ENCODE assay signal across 34 cellular contexts in the genomic region with DNA sequence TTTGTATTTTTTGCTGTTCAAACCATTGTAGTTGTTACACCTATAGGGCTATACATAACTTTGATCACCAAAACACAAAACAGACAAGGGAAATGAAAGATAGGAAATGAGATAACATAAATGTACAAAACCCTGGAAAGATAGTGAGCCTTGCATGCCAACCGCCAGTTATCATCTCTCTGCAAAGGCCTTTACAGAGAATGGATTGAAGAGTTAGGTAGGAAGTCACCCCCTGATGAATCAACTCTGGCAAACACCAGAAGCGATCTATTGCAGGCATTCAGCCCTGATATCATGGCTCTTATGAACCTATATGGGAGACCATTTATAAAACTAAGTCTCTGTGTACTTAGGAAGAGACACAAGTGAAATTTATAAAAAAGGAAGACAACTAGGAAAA.
DNase-seq lines count a peak whose midpoint lies in the region; ATAC-seq and TF ChIP-seq lines count a peak whose summit lies in the region.
"Had no signal": no experiment of that assay in that cellular context is flagged by ENCODE, and none has a peak within 500 bp of the region (broad histone marks: within the 10 kb centered on the region; RNA-seq: fewer than 3 reads in every experiment).

No MANE protein-coding gene starts in this region.

- no peak overlapping the region for H3K27ac Mint-ChIP-seq in natural killer cell treated with Interleukin-12 subunit alpha and Interleukin-12 subunit beta and Interleukin-15 and Interleukin-18, amount 100 ng/mL, for 72 hours
- H3K27ac Mint-ChIP-seq: B cell; CD14-positive monocyte; CD4-positive, alpha-beta memory T cell; CD4-positive, alpha-beta T cell; CD4-positive, CD25-positive, alpha-beta regulatory T cell; CD8-positive, alpha-beta memory T cell; CD8-positive, alpha-beta T cell had no signal

- peaks cover 8% of the 10 kb centered on the region for H3K9me3 Mint-ChIP-seq in natural killer cell treated with Interleukin-12 subunit alpha and Interleukin-12 subunit beta and Interleukin-15 and Interleukin-18, amount 100 ng/mL, for 72 hours

- DNase-seq in dermis microvascular lymphatic vessel endothelial cell (ENCODE audit: low read depth in 2 of 2), result peak; percentile 51 to 77
- DNase-seq in left colon, result no peak
- DNase-seq in HT-29 (ENCODE audit: low spot score), result no peak
- no peak for DNase-seq in NCI-H187 (lab: John Stamatoyannopoulos, UW)
- DNase-seq in natural killer cell treated with Interleukin-12 subunit alpha and Interleukin-12 subunit beta and Interleukin-15 and Interleukin-18, amount 100 ng/mL, for 72 hours (ENCODE audit: low spot score), result no peak
- DNase-seq: 8988T; ACHN; AML-193; BE2C; C1 segment of cervical spinal cord; Caco-2; Calu3; CD4-positive, alpha-beta memory T cell; CD4-positive, alpha-beta T cell; CD4-positive, CD25-positive, alpha-beta regulatory T cell; CD8-positive, alpha-beta memory T cell; CD8-positive, alpha-beta T cell; COR-L47; DMS 273 treated with DMSO at 0.1 percent for 48 hours; DMS153; DMS53; DMS79; DMS79 treated with DMSO at 0.1 percent for 48 hours; DND-41; EL had no signal

- H3K4me2 ChIP-seq in BLaER1, result peak overlapping the region; percentile 6; the same call in 1 of the 2 replicates
- no peak overlapping the region for H3K4me2 ChIP-seq in neural cell (ENCODE audit: low read length)
- H3K4me2 ChIP-seq: A549 had no signal

- H3K4me3 ChIP-seq in BLaER1 (no peak overlapping the region), neural cell (ENCODE audit: low read length) (no peak overlapping the region)
- H3K4me3 ChIP-seq: A549; BLaER1 treated with 17β-estradiol and CSF1 and Interleukin-3, amounts not matched to agents 10 nM and 100 nM had no signal

- H3K4me1 ChIP-seq in BLaER1, result peaks cover 42% of the 10 kb centered on the region
- H3K4me1 ChIP-seq: A549 had no signal

- H3K36me3 Mint-ChIP-seq in natural killer cell treated with Interleukin-12 subunit alpha and Interleukin-12 subunit beta and Interleukin-15 and Interleukin-18, amount 100 ng/mL, for 72 hours, result no peaks in the 10 kb centered on the region
- H3K36me3 Mint-ChIP-seq: CD14-positive monocyte; CD4-positive, alpha-beta memory T cell; CD4-positive, CD25-positive, alpha-beta regulatory T cell; CD8-positive, alpha-beta memory T cell; CD8-positive, alpha-beta T cell had no signal

- H3K4me3 Mint-ChIP-seq in natural killer cell treated with Interleukin-12 subunit alpha and Interleukin-12 subunit beta and Interleukin-15 and Interleukin-18, amount 100 ng/mL, for 72 hours, result no peak overlapping the region
- H3K4me3 Mint-ChIP-seq: B cell; CD14-positive monocyte; CD4-positive, alpha-beta memory T cell; CD4-positive, alpha-beta T cell; CD4-positive, CD25-positive, alpha-beta regulatory T cell; CD8-positive, alpha-beta memory T cell; CD8-positive, alpha-beta T cell had no signal

- H4K20me1 ChIP-seq in BLaER1 (no peaks in the 10 kb centered on the region), neural cell (ENCODE audit: insufficient read depth) (no peaks in the 10 kb centered on the region)
- H4K20me1 ChIP-seq: BLaER1 treated with 17β-estradiol and CSF1 and Interleukin-3, amounts not matched to agents 10 nM and 100 nM had no signal

- no peaks in the 10 kb centered on the region for H3K27me3 Mint-ChIP-seq in natural killer cell treated with Interleukin-12 subunit alpha and Interleukin-12 subunit beta and Interleukin-15 and Interleukin-18, amount 100 ng/mL, for 72 hours
- H3K27me3 Mint-ChIP-seq: B cell; CD4-positive, alpha-beta memory T cell; CD4-positive, alpha-beta T cell; CD4-positive, CD25-positive, alpha-beta regulatory T cell; CD8-positive, alpha-beta memory T cell had no signal

- no peak overlapping the region for H3K27ac ChIP-seq in BLaER1
- peak overlapping the region; percentile 23 for H3K27ac ChIP-seq in neural cell (ENCODE audit: low read length)
- H3K27ac ChIP-seq: 22Rv1, A549, C4-2B had no signal

- no peaks in the 10 kb centered on the region for H3K9me2 ChIP-seq in neural cell (ENCODE audit: insufficient read depth, low read length)

- H3F3A ChIP-seq in neural cell (ENCODE audit: insufficient read depth, low read length, poor library complexity, severe bottlenecking), result no peaks in the 10 kb centered on the region

- TF ChIP-seq EP300 in neural cell (conservative IDR thresholded peaks at IDR 0.05; ENCODE audit: poor library complexity, severe bottlenecking), result no peak

- TF ChIP-seq RAD21 in neural cell (conservative IDR thresholded peaks at IDR 0.05), result no peak

- peaks cover 0 to 3% of the 10 kb centered on the region in 2 donors for H3K4me1 Mint-ChIP-seq in natural killer cell treated with Interleukin-12 subunit alpha and Interleukin-12 subunit beta and Interleukin-15 and Interleukin-18, amount 100 ng/mL, for 72 hours (ENCODE audit: low read depth in 2 of 2)
- H3K4me1 Mint-ChIP-seq: B cell; CD14-positive monocyte; CD4-positive, alpha-beta memory T cell; CD4-positive, CD25-positive, alpha-beta regulatory T cell; CD8-positive, alpha-beta memory T cell had no signal

- H3K9me3 ChIP-seq in BLaER1 (no peaks in the 10 kb centered on the region), neural cell (ENCODE audit: low read length) (no peaks in the 10 kb centered on the region)
- H3K9me3 ChIP-seq: A549, BE2C, Caco-2 had no signal

- no peak overlapping the region for H2AFZ ChIP-seq in neural cell (ENCODE audit: low read depth, low read length)

- no peak overlapping the region for H3K9ac ChIP-seq in BLaER1
- H3K9ac ChIP-seq in neural cell (ENCODE audit: low read length), result no peak overlapping the region
- H3K9ac ChIP-seq: BLaER1 treated with 17β-estradiol and CSF1 and Interleukin-3, amounts not matched to agents 10 nM and 100 nM had no signal

- no peak for TF ChIP-seq CTCF in neural cell (IDR thresholded peaks at IDR 0.05; ENCODE audit: poor library complexity, severe bottlenecking)

- H3K36me3 ChIP-seq in BLaER1 (no peaks in the 10 kb centered on the region), neural cell (ENCODE audit: insufficient read depth, low read length) (no peaks in the 10 kb centered on the region)
- H3K36me3 ChIP-seq: BE2C; BLaER1 treated with 17β-estradiol and CSF1 and Interleukin-3, amounts not matched to agents 10 nM and 100 nM had no signal

- H3K27me3 ChIP-seq in BLaER1 (no peaks in the 10 kb centered on the region), neural cell (ENCODE audit: insufficient read depth, low read depth, low read length) (no peaks in the 10 kb centered on the region)
- H3K27me3 ChIP-seq: BE2C; BLaER1 treated with 17β-estradiol and CSF1 and Interleukin-3, amounts not matched to agents 10 nM and 100 nM had no signal

- peak; percentile 14 for ATAC-seq in left colon
- ATAC-seq in HG02840 (IDR thresholded peaks at IDR 0.05; ENCODE audit: low FRiP score, unreplicated experiment), result no peak
- ATAC-seq in natural killer cell treated with Interleukin-12 subunit alpha and Interleukin-12 subunit beta and Interleukin-15 and Interleukin-18, amount 100 ng/mL, for 72 hours, result no peak
- ATAC-seq: A549; CD8-positive, alpha-beta T cell had no signal

- intact Hi-C loops in left colon (cut with DNase I, micrococcal nuclease), result no loop called here

- H3K79me2 ChIP-seq in neural cell (replicated peaks; ENCODE audit: insufficient read depth, low read length), result no peaks in the 10 kb centered on the region

TF ChIP-seq in neural cell, 6 proteins besides CTCF, POLR2A, EP300 and RAD21:
- no peak for TF ChIP-seq TAF1 (IDR thresholded peaks at IDR 0.05; ENCODE audit: low read depth)
- TF ChIP-seq SMC3 (conservative IDR thresholded peaks at IDR 0.05; ENCODE audit: poor library complexity), result no peak

Comparison
In these comparisons a context has a peak if more than half of its experiments do, and no peak if none do; other contexts are left out.
1. DNase-seq: peak in dermis microvascular lymphatic vessel endothelial cell (2 of 2); none in left colon (0 of 2), HT-29 (single experiment), NCI-H187 (0 of 2) and natural killer cell treated with Interleukin-12 subunit alpha and Interleukin-12 subunit beta and Interleukin-15 and Interleukin-18, amount 100 ng/mL, for 72 hours (single experiment).